ENCODE assay signal across 15 cellular contexts in genomic region chr2:17226941-17227340, GRCh38.
A peak's percentile ranks its signal among the peaks of the same experiment; 100 is the strongest.
DNase-seq lines count a peak whose midpoint lies in the region; ATAC-seq and TF ChIP-seq lines count a peak whose summit lies in the region.
"Had no signal": no experiment of that assay in that cellular context is flagged by ENCODE, and none has a peak within 500 bp of the region (broad histone marks: within the 10 kb centered on the region; RNA-seq: fewer than 3 reads in every experiment).

No MANE protein-coding gene starts in this region.

- DNase-seq in LHCN-M2 (ENCODE audit: low read depth) (peak; percentile 24), cerebellar cortex (ENCODE audit: low spot score) (peak; percentile 33), fibroblast of villous mesenchyme (ENCODE audit: low read depth) (peak; percentile 86), MG63 (no peak)
- DNase-seq: Calu3; CD8-positive, alpha-beta T cell; DMS79 treated with DMSO at 0.1 percent for 48 hours; KBM-7 had no signal

- no peak overlapping the region for H3K4me3 ChIP-seq in fibroblast of villous mesenchyme (ENCODE audit: low read depth, low read length)
- no peak overlapping the region for H3K4me3 ChIP-seq in MG63
- H3K4me3 ChIP-seq: BLaER1 treated with 17β-estradiol and CSF1 and Interleukin-3, amounts not matched to agents 10 nM and 100 nM; GM12878; HAP-1 had no signal

- no peaks in the 10 kb centered on the region for H3K36me3 ChIP-seq in MG63
- H3K36me3 ChIP-seq: BLaER1 treated with 17β-estradiol and CSF1 and Interleukin-3, amounts not matched to agents 10 nM and 100 nM; HAP-1 had no signal

- no peaks in the 10 kb centered on the region for H3K9me3 ChIP-seq in MG63
- H3K9me3 ChIP-seq: HAP-1 had no signal

- no peaks in the 10 kb centered on the region for H3K27me3 ChIP-seq in MG63
- H3K27me3 ChIP-seq: BLaER1 treated with 17β-estradiol and CSF1 and Interleukin-3, amounts not matched to agents 10 nM and 100 nM had no signal

- no peak for TF ChIP-seq CTCF in fibroblast of villous mesenchyme (IDR thresholded peaks at IDR 0.05; ENCODE audit: insufficient read depth, low read depth, low read length)

- no peak for ATAC-seq in HG03520 (IDR thresholded peaks at IDR 0.05; ENCODE audit: unreplicated experiment)
- no peak for ATAC-seq in GM18907 (IDR thresholded peaks at IDR 0.05; ENCODE audit: unreplicated experiment)
- ATAC-seq in HG02623 (IDR thresholded peaks at IDR 0.05; ENCODE audit: unreplicated experiment) = no peak
- ATAC-seq: CD8-positive, alpha-beta T cell; GM12878; HepG2 had no signal
